Comparison of ENCODE assay signal across 1 cellular context in the genomic region with DNA sequence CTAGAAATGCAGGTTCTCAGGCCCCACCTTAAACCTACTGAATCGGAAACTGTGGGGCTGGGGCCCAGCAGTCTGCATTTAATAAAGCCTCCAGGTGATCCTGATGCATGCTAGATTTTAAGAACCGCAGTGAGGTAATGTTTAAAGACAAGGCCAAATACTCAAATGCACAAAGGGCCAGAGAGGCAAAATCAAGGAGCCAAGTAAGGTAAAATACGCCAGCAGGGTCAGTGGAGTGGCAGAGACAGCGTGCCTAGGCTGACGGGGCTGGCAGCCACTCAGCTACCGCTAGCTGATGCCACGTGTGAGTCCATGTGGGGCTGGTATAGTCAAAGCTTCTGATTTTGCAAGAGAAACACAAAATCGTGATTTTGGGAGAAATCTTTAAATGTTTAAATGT.
TF ChIP-seq lines count a peak whose summit lies in the region.

No MANE protein-coding gene starts in this region.

TF ChIP-seq in H1, 55 proteins besides CTCF, POLR2A, EP300 and RAD21 (continued from another document):
- no peak for TF ChIP-seq CHD7 (IDR thresholded peaks at IDR 0.05; ENCODE audit: insufficient replicate concordance, low read length)
- no peak for TF ChIP-seq FOSL1 (IDR thresholded peaks at IDR 0.05; ENCODE audit: insufficient read depth, low read depth, low read length)
- no peak for TF ChIP-seq JUN (IDR thresholded peaks at IDR 0.05; ENCODE audit: low read depth, low read length)
TF ChIP-seq in H1: peak in this region for 0.
